10 cellular contexts compared by ENCODE assay signal in genomic region chrX:134551365-134552095, GRCh38.
DNase-seq lines count a peak whose midpoint lies in the region; ATAC-seq and TF ChIP-seq lines count a peak whose summit lies in the region.
"Had no signal": no experiment of that assay in that cellular context is flagged by ENCODE, and none has a peak within 500 bp of the region (broad histone marks: within the 10 kb centered on the region; RNA-seq: fewer than 3 reads in every experiment).

No MANE protein-coding gene starts in this region.

- H3K27ac ChIP-seq in HL-60 (replicated peaks): peak overlapping the region; percentile 94

- no peak overlapping the region for H3K4me3 ChIP-seq in HL-60 (replicated peaks; ENCODE audit: insufficient read depth, low read length)
- H3K4me3 ChIP-seq: lung had no signal

- no peaks in the 10 kb centered on the region for H3K27me3 ChIP-seq in HL-60 (ENCODE audit: insufficient read depth, poor library complexity, severe bottlenecking)

- peak; percentile 17 for DNase-seq in AG20443 (ENCODE audit: low spot score)
- no peak for DNase-seq in HL-60 (ENCODE audit: low read depth in 1 of 2, low spot score in 1 of 2)
- DNase-seq in naive thymus-derived CD8-positive, alpha-beta T cell: no peak
- DNase-seq in amniotic stem cell (lab: John Stamatoyannopoulos, UW): no peak
- no peak for DNase-seq in NCI-H1436 (lab: John Stamatoyannopoulos, UW)
- no peak for DNase-seq in NCI-H1105 treated with DMSO at 0.1 percent for 48 hours (lab: John Stamatoyannopoulos, UW)
- DNase-seq in NCI-H2029 (lab: John Stamatoyannopoulos, UW): no peak

- H3K4me3 Mint-ChIP-seq in brain: peak overlapping the region; percentile 60 to 93 (median 78)
- peak overlapping the region; percentile 41 to 87 (median 62) for H3K4me3 Mint-ChIP-seq in naive thymus-derived CD8-positive, alpha-beta T cell

- H3K36me3 Mint-ChIP-seq in brain: no peaks in the 10 kb centered on the region
- H3K36me3 Mint-ChIP-seq in naive thymus-derived CD8-positive, alpha-beta T cell: peaks cover 0 to 6% (median 0%) of the 10 kb centered on the region in 3 donors

- H3K27me3 Mint-ChIP-seq in brain: peaks cover 90% of the 10 kb centered on the region
- peaks cover 17 to 49% (median 39%) of the 10 kb centered on the region in 5 donors for H3K27me3 Mint-ChIP-seq in naive thymus-derived CD8-positive, alpha-beta T cell

- no peak for ATAC-seq in naive thymus-derived CD8-positive, alpha-beta T cell
- ATAC-seq: activated T-helper 17 cell treated with anti-CD3 and anti-CD28 coated beads, Interleukin-2, amount 50 U/mL, for 72 hours had no signal

- POLR2A ChIA-PET in naive thymus-derived CD8-positive, alpha-beta T cell (lab: Charles Lee): interaction anchor here (0.5 kb wide), 1 partner anchor 365 kb away, joined by 4 read pairs; no protein-coding TSS in a partner anchor

- peaks cover 22% of the 10 kb centered on the region for H3K4me1 Mint-ChIP-seq in brain
- peaks cover 17 to 30% (median 23%) of the 10 kb centered on the region in 4 donors for H3K4me1 Mint-ChIP-seq in naive thymus-derived CD8-positive, alpha-beta T cell

- peak overlapping the region in 3 of 5 experiments; percentile 45 to 90 (median 67) for H3K27ac Mint-ChIP-seq in brain
- peak overlapping the region in 8 of 10 donors; percentile 19 to 67 (median 48) for H3K27ac Mint-ChIP-seq in naive thymus-derived CD8-positive, alpha-beta T cell
- H3K27ac Mint-ChIP-seq: activated T-helper 17 cell treated with anti-CD3 and anti-CD28 coated beads, Interleukin-2, amount 50 U/mL, for 72 hours had no signal

- H3K9me3 Mint-ChIP-seq in brain: peaks cover 0 to 12% (median 0%) of the 10 kb centered on the region in 5 experiments
- H3K9me3 Mint-ChIP-seq in naive thymus-derived CD8-positive, alpha-beta T cell: no peaks in the 10 kb centered on the region
- H3K9me3 Mint-ChIP-seq: activated T-helper 17 cell treated with anti-CD3 and anti-CD28 coated beads, Interleukin-2, amount 50 U/mL, for 72 hours had no signal

- no peak for TF ChIP-seq CTCF in HL-60 (IDR thresholded peaks at IDR 0.05; ENCODE audit: insufficient read depth, low read length)
- no peak for TF ChIP-seq CTCF in brain (conservative IDR thresholded peaks at IDR 0.05)
